Comparison of ENCODE assay signal across 14 cellular contexts in the genomic region with DNA sequence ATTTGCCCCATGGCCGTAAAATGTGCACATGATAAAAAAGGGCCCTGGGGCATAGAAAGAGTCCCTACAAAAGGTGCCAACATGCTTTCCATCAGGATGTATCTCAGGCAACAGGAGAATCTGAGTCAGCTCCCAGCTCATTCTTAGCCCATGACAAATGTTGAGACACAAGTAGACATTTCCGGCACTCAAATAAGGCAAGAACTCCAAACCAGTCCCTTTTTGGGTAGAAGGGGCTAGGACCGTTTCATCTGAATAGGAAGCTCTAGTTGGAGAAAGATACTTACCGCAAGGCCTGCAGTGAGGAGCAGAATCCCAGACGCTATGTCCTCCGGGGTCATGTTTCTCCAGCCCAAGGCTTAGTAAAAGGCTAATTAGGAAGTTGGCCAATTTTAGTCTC.
DNase-seq lines count a peak whose midpoint lies in the region; ATAC-seq and TF ChIP-seq lines count a peak whose summit lies in the region.
"Had no signal": no experiment of that assay in that cellular context is flagged by ENCODE, and none has a peak within 500 bp of the region (broad histone marks: within the 10 kb centered on the region; RNA-seq: fewer than 3 reads in every experiment).

No MANE protein-coding gene starts in this region.

- no peak overlapping the region for H2BK12ac ChIP-seq in mesenchymal stem cell (ENCODE audit: low read length in 2 of 2)

- H2AFZ ChIP-seq in mesenchymal stem cell (ENCODE audit: low read depth, low read length) = no peak overlapping the region

- no peaks in the 10 kb centered on the region for H3K4me1 ChIP-seq in mesenchymal stem cell (ENCODE audit: control insufficient read depth, insufficient read depth, low read depth, low read length)
- H3K4me1 ChIP-seq: right lobe of liver had no signal

- H3K4me2 ChIP-seq in mesenchymal stem cell (ENCODE audit: low read length, poor library complexity, severe bottlenecking) = no peak overlapping the region

- H3K27ac ChIP-seq in mesenchymal stem cell (ENCODE audit: low read length, poor library complexity, severe bottlenecking) = no peak overlapping the region
- H3K27ac ChIP-seq: adrenal gland, right lobe of liver had no signal

- H2AK5ac ChIP-seq in mesenchymal stem cell (ENCODE audit: low read length, severe bottlenecking) = no peak overlapping the region

- no peak for TF ChIP-seq CTCF in AG10803 (conservative IDR thresholded peaks at IDR 0.05; ENCODE audit: low read length)
- no peak for TF ChIP-seq CTCF in astrocyte of the spinal cord (IDR thresholded peaks at IDR 0.05; ENCODE audit: low read depth, low read length)

- H4K8ac ChIP-seq in mesenchymal stem cell (ENCODE audit: low read length) = no peak overlapping the region

- no peak overlapping the region for H3K14ac ChIP-seq in mesenchymal stem cell (ENCODE audit: low read length in 2 of 2)

- no peaks in the 10 kb centered on the region for H3K79me1 ChIP-seq in mesenchymal stem cell (replicated peaks; ENCODE audit: low read length, poor library complexity, severe bottlenecking)

- H3K23ac ChIP-seq in mesenchymal stem cell (ENCODE audit: low read length in 2 of 2) = no peak overlapping the region

- no peak overlapping the region for H3K18ac ChIP-seq in mesenchymal stem cell (ENCODE audit: low read depth in 1 of 2, low read length in 2 of 2)

- no peaks in the 10 kb centered on the region for H3K36me3 ChIP-seq in mesenchymal stem cell (ENCODE audit: control insufficient read depth in 1 of 2, insufficient read depth in 2 of 2, low read depth in 1 of 2, low read length in 2 of 2)
- H3K36me3 ChIP-seq: adrenal gland, right lobe of liver had no signal

- WGBS in mesenchymal stem cell = 80% methylated on average over 6 of the region's 6 CpGs

- H3K4me3 ChIP-seq in AG10803 (ENCODE audit: low read length) (no peak overlapping the region), astrocyte of the spinal cord (ENCODE audit: low read depth, low read length) (no peak overlapping the region), mesenchymal stem cell (ENCODE audit: insufficient read depth in 1 of 2, low read depth in 1 of 2, low read length in 2 of 2) (no peak overlapping the region)
- H3K4me3 ChIP-seq: adrenal gland, right lobe of liver had no signal

- no peaks in the 10 kb centered on the region for H3K9me3 ChIP-seq in mesenchymal stem cell (ENCODE audit: control insufficient read depth, low read length)
- H3K9me3 ChIP-seq: adrenal gland, right lobe of liver had no signal

- H2BK120ac ChIP-seq in mesenchymal stem cell (ENCODE audit: low read depth, low read length) = no peak overlapping the region

- no peak overlapping the region for H4K91ac ChIP-seq in mesenchymal stem cell (ENCODE audit: low read length)

- no peak overlapping the region for H3K9ac ChIP-seq in mesenchymal stem cell (ENCODE audit: low read length)

- no peak overlapping the region for H2BK15ac ChIP-seq in mesenchymal stem cell (ENCODE audit: low read depth, poor library complexity, severe bottlenecking)

- no peak overlapping the region for H3K4ac ChIP-seq in mesenchymal stem cell (ENCODE audit: low read depth in 1 of 2, low read length in 2 of 2)

- DNase-seq in AG10803 (ENCODE audit: low read depth) = peak; percentile 87
- peak; percentile 90 for DNase-seq in HS-27A (ENCODE audit: low read depth)
- peak; percentile 38 for DNase-seq in astrocyte of the spinal cord (ENCODE audit: low read depth, low spot score)
- peak; percentile 18 for DNase-seq in mesenchymal stem cell
- DNase-seq in NCI-H774 (lab: John Stamatoyannopoulos, UW) = no peak
- DNase-seq in activated CD4-positive, CD25-positive, alpha-beta regulatory T cell treated with anti-CD3 and anti-CD28 coated beads, Interleukin-2, amount 50 U/mL, for 72 hours = no peak
- no peak for DNase-seq in activated CD4-positive, alpha-beta T cell treated with anti-CD3 and anti-CD28 coated beads for 1 hour
- DNase-seq: activated effector memory CD4-positive, alpha-beta T cell treated with Interleukin-2 at 50 U/mL for 16 hours; adrenal gland; NCI-H1436 treated with DMSO at 0.1 percent for 48 hours; right lobe of liver; stimulated activated CD4-positive, alpha-beta T cell treated with anti-CD3 and anti-CD28 coated beads, Interleukin-2, amount 100 ng/mL, for 24 hours had no signal

- H3K27me3 ChIP-seq in mesenchymal stem cell (ENCODE audit: control insufficient read depth in 1 of 2, insufficient read depth in 1 of 2, low read length in 2 of 2) = no peaks in the 10 kb centered on the region
- H3K27me3 ChIP-seq: adrenal gland, right lobe of liver had no signal

- ATAC-seq in GM18519 (IDR thresholded peaks at IDR 0.05; ENCODE audit: low FRiP score, unreplicated experiment) = no peak
- ATAC-seq: activated CD4-positive, CD25-positive, alpha-beta regulatory T cell treated with anti-CD3 and anti-CD28 coated beads, Interleukin-2, amount 50 U/mL, for 24 hours; right lobe of liver had no signal

- H2BK5ac ChIP-seq in mesenchymal stem cell (ENCODE audit: low read depth, low read length, poor library complexity, severe bottlenecking) = no peak overlapping the region

- in situ Hi-C loops in astrocyte of the spinal cord (cut with HindIII; ENCODE audit: low sequenced_read_pairs) = no loop called here

Comparison
In these comparisons a context has a peak if more than half of its experiments do, and no peak if none do; other contexts are left out.
1. DNase-seq: peak in AG10803 (single experiment), HS-27A (single experiment), astrocyte of the spinal cord (single experiment) and mesenchymal stem cell (single experiment); none in NCI-H774 (single experiment), activated CD4-positive, CD25-positive, alpha-beta regulatory T cell treated with anti-CD3 and anti-CD28 coated beads, Interleukin-2, amount 50 U/mL, for 72 hours (single experiment) and activated CD4-positive, alpha-beta T cell treated with anti-CD3 and anti-CD28 coated beads for 1 hour (single experiment).